9 cellular contexts compared by ENCODE assay signal in the genomic region with DNA sequence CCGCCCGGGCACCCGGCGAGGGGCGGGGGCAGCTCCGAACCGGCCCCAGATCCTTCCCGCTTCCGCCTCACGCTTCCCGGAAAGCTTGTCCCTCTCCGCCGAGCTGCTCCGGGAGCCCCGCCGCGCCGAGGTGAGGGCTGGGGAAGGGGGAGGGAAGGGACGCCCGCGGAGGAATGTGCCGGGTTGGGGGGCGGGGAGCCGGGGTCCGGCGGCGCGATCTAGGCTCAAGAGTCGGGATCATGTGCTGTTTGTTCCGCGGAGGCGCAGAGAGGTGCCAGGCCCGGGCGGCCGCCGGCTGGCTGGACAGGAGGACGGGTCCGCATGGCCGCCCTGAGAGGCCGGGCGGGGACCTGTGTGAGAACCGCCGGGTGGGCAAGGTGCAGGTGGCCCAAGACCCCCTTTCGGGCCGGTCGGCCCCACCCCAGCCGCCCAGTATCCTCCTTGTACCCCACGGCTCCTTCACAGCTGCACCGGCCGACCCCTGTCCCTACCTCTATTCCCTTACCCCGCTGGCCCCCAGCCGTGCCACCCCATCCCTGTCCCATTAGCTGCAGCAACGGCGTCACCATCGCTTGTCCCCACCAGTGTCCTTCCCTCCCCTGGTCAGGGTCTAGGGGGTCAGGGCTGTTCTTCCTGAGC. TPM values are rescaled to one million over a fixed set of nuclear protein-coding genes. Genes with fewer than 3 reads are reported as not detected.
A peak's percentile ranks its signal among the peaks of the same experiment; 100 is the strongest.
DNase-seq lines count a peak whose midpoint lies in the region; ATAC-seq and TF ChIP-seq lines count a peak whose summit lies in the region.
"Had no signal": no experiment of that assay in that cellular context is flagged by ENCODE, and none has a peak within 500 bp of the region (broad histone marks: within the 10 kb centered on the region; RNA-seq: fewer than 3 reads in every experiment).

No MANE protein-coding gene starts in this region.

- H3K27ac Mint-ChIP-seq in activated T-helper 17 cell treated with anti-CD3 and anti-CD28 coated beads, Interleukin-2, amount 50 U/mL, for 72 hours: peak overlapping the region; percentile 77

- no peaks in the 10 kb centered on the region for H3K9me3 Mint-ChIP-seq in activated T-helper 17 cell treated with anti-CD3 and anti-CD28 coated beads, Interleukin-2, amount 50 U/mL, for 72 hours

- H3K27ac ChIP-seq in psoas muscle: peak overlapping the region; percentile 96

- peak overlapping the region; percentile 96 for H3K4me3 ChIP-seq in psoas muscle

- peaks cover 40% of the 10 kb centered on the region for H3K4me1 ChIP-seq in psoas muscle

- 0 to 1% (median 1%) methylated on average over 34 to 55 of the region's 55 CpGs for WGBS in psoas muscle, 3 donors

- DNase-seq in NCI-H510A (lab: John Stamatoyannopoulos, UW): peak; percentile 32
- DNase-seq in NCI-H510A treated with DMSO at 0.1 percent for 48 hours (lab: John Stamatoyannopoulos, UW): no peak
- peak; percentile 70 for DNase-seq in left cardiac atrium
- peak; percentile 68 to 83 for DNase-seq in psoas muscle
- DNase-seq in SKM-1 treated with dmso at 0.1 percent for 144 hours (lab: John Stamatoyannopoulos, UW; ENCODE audit: unreplicated experiment): no peak
- no peak for DNase-seq in omental fat pad (ENCODE audit: low spot score)

- peaks cover 7 to 26% of the 10 kb centered on the region in 2 donors for H3K36me3 ChIP-seq in psoas muscle (ENCODE audit: insufficient read depth in 1 of 2, low read depth in 1 of 2)

- intact Hi-C loops in left cardiac atrium (cut with DNase I) (no loop called here), psoas muscle (cut with DNase I) (loop anchor here in 1 of 2 donors (5.0 kb wide), 1 partner anchor 56 kb away; the partner anchor contains the start of genes RNF167 and SLC25A11)

- H3K4me3 Mint-ChIP-seq in activated T-helper 17 cell treated with anti-CD3 and anti-CD28 coated beads, Interleukin-2, amount 50 U/mL, for 72 hours: peak overlapping the region; percentile 70

- ATAC-seq in HG03354 (IDR thresholded peaks at IDR 0.05; ENCODE audit: poor library complexity, severe bottlenecking, unreplicated experiment) (peak; percentile 8), left cardiac atrium (peak in 1 of 2 donors; percentile 1), psoas muscle (peak; percentile 0 to 3 (median 1)), omental fat pad (ENCODE audit: low FRiP score) (no peak)
- ATAC-seq in activated T-helper 17 cell treated with anti-CD3 and anti-CD28 coated beads, Interleukin-2, amount 50 U/mL, for 72 hours (replicated peaks): peak; percentile 13

- H3K27me3 ChIP-seq in psoas muscle (ENCODE audit: insufficient read depth in 3 of 3, low read length in 2 of 3): no peaks in the 10 kb centered on the region

- H3K36me3 Mint-ChIP-seq in activated T-helper 17 cell treated with anti-CD3 and anti-CD28 coated beads, Interleukin-2, amount 50 U/mL, for 72 hours (ENCODE audit: low read depth): peaks cover 36% of the 10 kb centered on the region

- TF ChIP-seq CTCF in psoas muscle (IDR thresholded peaks at IDR 0.05) (no peak), omental fat pad (IDR thresholded peaks at IDR 0.05) (no peak)

- peaks cover 16% of the 10 kb centered on the region for H3K4me1 Mint-ChIP-seq in activated T-helper 17 cell treated with anti-CD3 and anti-CD28 coated beads, Interleukin-2, amount 50 U/mL, for 72 hours

- no peaks in the 10 kb centered on the region for H3K27me3 Mint-ChIP-seq in activated T-helper 17 cell treated with anti-CD3 and anti-CD28 coated beads, Interleukin-2, amount 50 U/mL, for 72 hours

- H3K9me3 ChIP-seq in psoas muscle: no peaks in the 10 kb centered on the region

RNA-seq across cellular contexts. Expression of gene KIF1C, which starts 0.4 kb away (rescaled TPM):
- 10 to 100 TPM; 47.4 to 54.4 TPM for total RNA-seq in activated T-helper 17 cell treated with anti-CD3 and anti-CD28 coated beads, Interleukin-2, amount 50 U/mL, for 72 hours
- total RNA-seq in left cardiac atrium (100 to 1,000 TPM; 405 to 447 TPM), psoas muscle (1,000 to 10,000 TPM in 1 of 4 donors, 100 to 1,000 TPM in 3; 624 to 1,039 (median 691) TPM), omental fat pad (10 to 100 TPM; 64.5 to 92.5 (median 76.4) TPM)
- 100 to 1,000 TPM; 204 to 445 (median 311) TPM for polyA plus RNA-seq in psoas muscle

RNA-seq across cellular contexts. Expression of gene INCA1, which starts 0.8 kb away (rescaled TPM):
- under 1 TPM; 0.61 to 0.69 TPM for total RNA-seq in activated T-helper 17 cell treated with anti-CD3 and anti-CD28 coated beads, Interleukin-2, amount 50 U/mL, for 72 hours
- total RNA-seq in left cardiac atrium (1 to 10 TPM; 1.8 to 2.6 TPM), psoas muscle (1 to 10 TPM; 2.9 to 4.9 (median 3.5) TPM), omental fat pad (1 to 10 TPM in 3 of 4 donors, not detected in 1; 1.0 to 1.4 (median 1.3) TPM)
- polyA plus RNA-seq in psoas muscle: 1 to 10 TPM; 1.6 to 4.1 (median 4.0) TPM

RNA-seq across cellular contexts. Expression of gene CAMTA2, which starts 10.7 kb away (rescaled TPM):
- 100 to 1,000 TPM in 1 of 2 donors, 10 to 100 TPM in 1; 66.9 to 103 TPM for total RNA-seq in activated T-helper 17 cell treated with anti-CD3 and anti-CD28 coated beads, Interleukin-2, amount 50 U/mL, for 72 hours
- total RNA-seq in left cardiac atrium (10 to 100 TPM; 35.5 to 46.1 TPM), psoas muscle (10 to 100 TPM; 43.0 to 60.8 (median 51.0) TPM), omental fat pad (10 to 100 TPM; 11.4 to 27.7 (median 21.4) TPM)
- 10 to 100 TPM; 30.3 to 50.2 (median 39.5) TPM for polyA plus RNA-seq in psoas muscle

RNA-seq across cellular contexts. Expression of gene SPAG7, which starts 30.5 kb away (rescaled TPM):
- 10 to 100 TPM; 71.6 to 83.4 TPM for total RNA-seq in activated T-helper 17 cell treated with anti-CD3 and anti-CD28 coated beads, Interleukin-2, amount 50 U/mL, for 72 hours
- total RNA-seq in left cardiac atrium: 100 to 1,000 TPM; 113 to 128 TPM
- total RNA-seq in psoas muscle: 100 to 1,000 TPM in 3 of 4 donors, 10 to 100 TPM in 1; 79.2 to 156 (median 111) TPM
- 100 to 1,000 TPM in 2 of 3 donors, 10 to 100 TPM in 1; 93.2 to 179 (median 170) TPM for polyA plus RNA-seq in psoas muscle
- 10 to 100 TPM; 45.3 to 71.0 (median 47.5) TPM for total RNA-seq in omental fat pad

RNA-seq across cellular contexts. Expression of gene SLC52A1, which starts 37.1 kb away (rescaled TPM):
- under 1 TPM; 0.11 to 0.26 TPM for total RNA-seq in activated T-helper 17 cell treated with anti-CD3 and anti-CD28 coated beads, Interleukin-2, amount 50 U/mL, for 72 hours
- total RNA-seq in left cardiac atrium: under 1 TPM in 1 of 2 donors, not detected in 1; 0.10 TPM
- total RNA-seq in psoas muscle: not detected
- under 1 TPM in 2 of 3 donors, not detected in 1; 0.01 to 0.04 TPM for polyA plus RNA-seq in psoas muscle
- not detected for total RNA-seq in omental fat pad
- total RNA-seq: Daoy had no signal

Comparison
In these comparisons a context has a peak if more than half of its experiments do, and no peak if none do; other contexts are left out.
1. DNase-seq: peak in NCI-H510A (single experiment), left cardiac atrium (single experiment) and psoas muscle (2 of 2); none in NCI-H510A treated with DMSO at 0.1 percent for 48 hours (single experiment), SKM-1 treated with dmso at 0.1 percent for 144 hours (single experiment) and omental fat pad (single experiment).
2. RNA of gene KIF1C, which starts 0.4 kb away (total RNA-seq): 624 to 1,039 TPM in psoas muscle and 405 to 447 TPM in left cardiac atrium; 64.5 to 92.5 TPM in omental fat pad and 47.4 to 54.4 TPM in activated T-helper 17 cell treated with anti-CD3 and anti-CD28 coated beads, Interleukin-2, amount 50 U/mL, for 72 hours; every median in the first group is over 4 times any median in the second.